ENCODE assay signal across 8 cellular contexts in the genomic region with DNA sequence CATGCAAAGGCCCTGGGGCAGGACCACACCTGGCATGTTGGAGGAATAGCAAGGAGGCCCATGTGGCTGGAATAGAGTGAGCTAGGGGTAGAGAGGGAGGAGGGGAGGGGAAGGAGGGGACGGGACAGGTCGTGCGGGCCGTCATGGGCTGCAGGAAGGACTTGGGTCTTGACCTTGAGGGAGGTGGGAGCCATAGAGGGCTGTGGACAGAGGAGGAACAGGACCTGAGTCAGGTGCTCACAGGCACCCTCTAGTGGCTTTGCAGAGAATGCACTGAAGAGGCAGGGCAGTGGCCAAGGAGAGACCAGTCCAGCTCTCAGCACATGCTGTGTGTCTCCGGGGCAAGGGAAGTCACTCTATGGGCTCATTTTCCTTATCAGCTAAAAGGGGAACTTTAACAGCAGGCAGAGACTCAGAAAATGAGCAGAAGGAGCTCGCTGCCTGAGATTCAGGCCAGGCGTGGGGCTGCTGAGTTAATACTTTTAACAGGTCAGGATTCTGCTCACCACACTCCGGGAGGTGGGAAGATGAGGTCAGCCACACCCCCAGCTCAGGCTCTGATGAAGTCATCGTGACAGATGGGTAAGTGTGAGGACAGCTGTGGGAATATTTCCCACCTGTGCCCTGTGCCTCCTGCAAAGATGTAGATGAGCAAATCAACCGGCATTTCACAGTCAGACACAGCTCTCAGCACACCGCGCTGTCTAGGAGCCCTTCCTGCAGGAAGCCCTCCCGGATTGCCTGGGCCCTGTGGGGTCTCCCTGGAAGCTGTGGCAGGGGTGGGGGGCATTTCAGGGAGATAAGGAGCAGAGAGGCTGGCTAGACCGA. TPM values are rescaled to one million over a fixed set of nuclear protein-coding genes. Genes with fewer than 3 reads are reported as not detected.
DNase-seq lines count a peak whose midpoint lies in the region; ATAC-seq and TF ChIP-seq lines count a peak whose summit lies in the region.

No MANE protein-coding gene starts in this region.

- H3K9me2 ChIP-seq in SU-DHL-6 (replicated peaks; ENCODE audit: insufficient read depth, low read length): no peaks in the 10 kb centered on the region

- TF ChIP-seq POLR2A in spleen (IDR thresholded peaks at IDR 0.05) (no peak), vagina (IDR thresholded peaks at IDR 0.05) (no peak)

- TF ChIP-seq CTCF in SU-DHL-6 (IDR thresholded peaks at IDR 0.05; ENCODE audit: insufficient read depth, low read length, poor library complexity, severe bottlenecking) (peak; percentile 26), astrocyte of the spinal cord (IDR thresholded peaks at IDR 0.05; ENCODE audit: low read depth, low read length) (peak; percentile 94), spleen (IDR thresholded peaks at IDR 0.05 in 8 of 11, conservative IDR thresholded peaks at IDR 0.05 in 3 of 11) (peak; percentile 69 to 92 (median 78)), vagina (IDR thresholded peaks at IDR 0.05) (peak in 1 of 3 experiments; percentile 61)

- H3K36me3 ChIP-seq in SU-DHL-6 (ENCODE audit: low read length): no peaks in the 10 kb centered on the region
- no peaks in the 10 kb centered on the region for H3K36me3 ChIP-seq in spleen
- H3K36me3 ChIP-seq in vagina: no peaks in the 10 kb centered on the region

- H3K27ac ChIP-seq in SU-DHL-6 (ENCODE audit: low read depth, low read length) (no peak overlapping the region), spleen (peak overlapping the region in 3 of 8 donors; percentile 9 to 53 (median 47)), vagina (no peak overlapping the region)

- no peak overlapping the region for H3K4me2 ChIP-seq in SU-DHL-6 (ENCODE audit: low read depth, low read length, poor library complexity, severe bottlenecking)

- H3K4me1 ChIP-seq in spleen (peaks cover 12 to 53% (median 38%) of the 10 kb centered on the region in 6 donors), vagina (peaks cover 22% of the 10 kb centered on the region)

- in situ Hi-C loops in G401 (cut with HindIII; ENCODE audit: low sequenced_read_pairs): no loop called here
- in situ Hi-C loops in astrocyte of the spinal cord (cut with HindIII; ENCODE audit: low sequenced_read_pairs): no loop called here

- no peak overlapping the region for H3K9ac ChIP-seq in SU-DHL-6 (ENCODE audit: low read length)

- no peaks in the 10 kb centered on the region for H4K20me1 ChIP-seq in SU-DHL-6 (ENCODE audit: low read depth, low read length)

- no peak for ATAC-seq in GM19455 (IDR thresholded peaks at IDR 0.05; ENCODE audit: unreplicated experiment)

- peak; percentile 63 for DNase-seq in G401 (ENCODE audit: low spot score)
- DNase-seq in M059J (ENCODE audit: low read depth): peak; percentile 91
- peak; percentile 78 for DNase-seq in astrocyte of the spinal cord (ENCODE audit: low read depth, low spot score)
- DNase-seq in iPS-NIHi11 (ENCODE audit: low spot score): peak; percentile 76
- peak; percentile 87 for DNase-seq in spleen
- DNase-seq in vagina (ENCODE audit: extremely low spot score in 2 of 2): no peak

- WGBS in spleen, 5 donors: 32 to 40% (median 37%) methylated on average over 13 to 14 of the region's 14 CpGs

- no peaks in the 10 kb centered on the region for H3K27me3 ChIP-seq in SU-DHL-6 (ENCODE audit: low read length)
- peaks cover 0 to 10% (median 0%) of the 10 kb centered on the region in 7 donors for H3K27me3 ChIP-seq in spleen (replicated peaks in 1 of 7)
- H3K27me3 ChIP-seq in vagina: no peaks in the 10 kb centered on the region

- 0 out of 2 replicates have a peak, but pooled peaks cover 5% of the 10 kb centered on the region for H3F3A ChIP-seq in SU-DHL-6 (ENCODE audit: insufficient read depth)

- H3K9me3 ChIP-seq in SU-DHL-6 (ENCODE audit: insufficient read depth, low read length): no peaks in the 10 kb centered on the region
- H3K9me3 ChIP-seq in spleen: no peaks in the 10 kb centered on the region
- no peaks in the 10 kb centered on the region for H3K9me3 ChIP-seq in vagina

- H3K79me2 ChIP-seq in SU-DHL-6 (ENCODE audit: insufficient read depth, low read length): no peaks in the 10 kb centered on the region

- no peak overlapping the region for H2AFZ ChIP-seq in SU-DHL-6 (ENCODE audit: low read depth, low read length, severe bottlenecking)

- intact Hi-C loops in spleen (cut with DNase I; ENCODE audit: low total_unique reads) (no loop called here), vagina (cut with DNase I) (no loop called here)

- H3K4me3 ChIP-seq in SU-DHL-6 (ENCODE audit: insufficient read depth, low read length, poor library complexity, severe bottlenecking) (no peak overlapping the region), astrocyte of the spinal cord (ENCODE audit: low read depth, low read length) (no peak overlapping the region), spleen (no peak overlapping the region), vagina (no peak overlapping the region)

RNA-seq across cellular contexts. Expression of a gene that starts 6.0 kb away (rescaled TPM):
- total RNA-seq in G401 (2014; rRNA removed; shearing (Covaris generic)): 5.7 and 6.6 TPM in 2 replicates
- 2.7 and 3.3 TPM in 2 replicates for total RNA-seq in M059J (2014; rRNA removed; shearing (Covaris generic))
- 10 to 100 TPM; 21.6 to 39.8 (median 27.5) TPM for total RNA-seq in spleen
- 10 to 100 TPM; 12.5 to 36.7 (median 13.8) TPM for polyA plus RNA-seq in spleen
- total RNA-seq in vagina: 13.0 TPM

RNA-seq across cellular contexts. Expression of a gene that starts 36.8 kb away (rescaled TPM):
- 182 and 187 TPM in 2 replicates for total RNA-seq in G401 (2014; rRNA removed; shearing (Covaris generic))
- 276 and 367 TPM in 2 replicates for total RNA-seq in M059J (2014; rRNA removed; shearing (Covaris generic))
- total RNA-seq in spleen (100 to 1,000 TPM in 1 of 7 donors, 10 to 100 TPM in 6; 39.7 to 100 (median 66.3) TPM), vagina (33.4 TPM)
- polyA plus RNA-seq in spleen: 10 to 100 TPM; 39.0 to 72.5 (median 62.6) TPM

Comparison
In these comparisons a context has a peak if more than half of its experiments do, and no peak if none do; other contexts are left out.
1. DNase-seq: peak in G401 (single experiment), M059J (single experiment), astrocyte of the spinal cord (single experiment), iPS-NIHi11 (single experiment) and spleen (single experiment); none in vagina (0 of 2).